Comparison of ENCODE assay signal across 24 cellular contexts in the genomic region with DNA sequence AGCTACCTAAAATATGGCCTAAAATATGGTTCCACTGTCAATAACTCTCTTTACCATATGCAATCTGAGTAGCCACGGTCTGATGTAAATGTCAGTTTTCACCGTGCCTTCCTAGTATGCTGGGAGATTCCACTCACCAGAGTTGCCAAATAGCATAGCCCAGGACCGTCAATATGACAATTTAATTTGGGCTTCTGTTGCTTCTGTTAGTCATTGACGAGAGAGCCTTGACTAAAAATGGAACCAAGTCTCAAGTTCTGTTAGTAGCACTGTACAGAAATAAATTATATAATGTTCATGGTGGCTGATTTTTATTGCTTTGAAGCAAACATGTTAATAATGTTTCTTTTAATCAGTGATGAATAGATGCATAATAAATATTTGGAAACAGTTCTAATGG.
DNase-seq lines count a peak whose midpoint lies in the region; ATAC-seq and TF ChIP-seq lines count a peak whose summit lies in the region.
"Had no signal": no experiment of that assay in that cellular context is flagged by ENCODE, and none has a peak within 500 bp of the region (broad histone marks: within the 10 kb centered on the region; RNA-seq: fewer than 3 reads in every experiment).

No MANE protein-coding gene starts in this region.

- H3K27me3 Mint-ChIP-seq in activated T-helper 1 cell treated with anti-CD3 and anti-CD28 coated beads, Interleukin-12 subunit alpha, Interleukin-12 subunit beta, Interleukin-2, Interleukin-4 antibody, amounts not matched to agents 30 ng/mL and 10 ng/mL and 1 ng/mL, durations not matched to agents 14 hours and 24 hours and 36 hours (ENCODE audit: insufficient read depth), result peaks cover 2% of the 10 kb centered on the region
- H3K27me3 Mint-ChIP-seq in natural killer cell treated with Interleukin-12 subunit alpha and Interleukin-12 subunit beta and Interleukin-15 and Interleukin-18, amount 100 ng/mL, for 72 hours, result no peaks in the 10 kb centered on the region
- peaks cover 11% of the 10 kb centered on the region for H3K27me3 Mint-ChIP-seq in type B pancreatic cell
- H3K27me3 Mint-ChIP-seq: activated CD8-positive, alpha-beta memory T cell treated with anti-CD3 and anti-CD28 coated beads, Interleukin-2, amount 10 ng/mL, durations not matched to agents 7 days and 5 days; memory B cell had no signal

- dilution Hi-C loops in IMR-90 (cut with HindIII; ENCODE audit: low sequenced_read_pairs, unreplicated experiment), result no loop called here

- CTCF ChIA-PET in IMR-90 (lab: Yijun Ruan, JAX), result no interaction called here

- H2BK120ac ChIP-seq in IMR-90 (ENCODE audit: low read depth, low read length), result peak overlapping the region; percentile 80

- H3K56ac ChIP-seq in IMR-90 (ENCODE audit: extremely low read depth, insufficient read depth, low read length), result no peak overlapping the region

- no peak overlapping the region for H2AK9ac ChIP-seq in IMR-90 (replicated peaks; ENCODE audit: low read depth, low read length, poor library complexity)

- DNase-seq in Daoy (ENCODE audit: low read depth) (peak; percentile 11), IMR-90 (no peak), type B pancreatic cell (ENCODE audit: extremely low spot score, unreplicated experiment) (no peak), iPS-NIHi7 (ENCODE audit: extremely low spot score) (no peak)
- no peak for DNase-seq in activated T-helper 1 cell treated with anti-CD3 and anti-CD28 coated beads, Interleukin-12 subunit alpha, Interleukin-12 subunit beta, Interleukin-2, Interleukin-4 antibody, amounts not matched to agents 30 ng/mL and 10 ng/mL and 1 ng/mL, durations not matched to agents 14 hours and 24 hours and 36 hours (ENCODE audit: low spot score)
- DNase-seq in natural killer cell treated with Interleukin-12 subunit alpha and Interleukin-12 subunit beta and Interleukin-15 and Interleukin-18, amount 100 ng/mL, for 72 hours (ENCODE audit: low spot score), result no peak
- DNase-seq in activated CD4-positive, CD25-positive, alpha-beta regulatory T cell (lab: John Stamatoyannopoulos, UW), result no peak
- no peak for DNase-seq in stimulated activated CD4-positive, alpha-beta T cell treated with anti-CD3 and anti-CD28 coated beads, Interleukin-4, amount 100 ng/mL, for 24 hours
- DNase-seq: activated CD8-positive, alpha-beta memory T cell treated with anti-CD3 and anti-CD28 coated beads, Interleukin-2, amount 10 ng/mL, durations not matched to agents 7 days and 5 days; activated gamma-delta T cell treated with Interleukin-2 at 50 U/mL for 16 hours; anterior cingulate cortex; DMS153; effector memory CD8-positive, alpha-beta T cell; kidney; naive thymus-derived CD8-positive, alpha-beta T cell; NCI-H1694; Right ventricle myocardium superior; spleen; tibial artery had no signal

- POLR2A ChIA-PET in IMR-90 (lab: Charles Lee; ENCODE audit: unreplicated experiment), result no interaction called here

- no peak overlapping the region for H3K27ac ChIP-seq in IMR-90 (ENCODE audit: insufficient read depth, low read length)
- H3K27ac ChIP-seq: C4-2B, hepatocyte, prostate gland, spleen, tibial artery had no signal

- peak overlapping the region; percentile 85; the same call in 2 of the 3 replicates for H2BK15ac ChIP-seq in IMR-90 (ENCODE audit: low read depth, low read length)

- H3K27me3 ChIP-seq in IMR-90 (ENCODE audit: control insufficient read depth, insufficient read depth, low read length), result no peaks in the 10 kb centered on the region
- H3K27me3 ChIP-seq: hepatocyte, spleen, tibial artery had no signal

- no peak for TF ChIP-seq POLR2A in IMR-90 (IDR thresholded peaks at IDR 0.05; ENCODE audit: low read depth, low read length)

- peak overlapping the region; percentile 75; the same call in 1 of the 2 replicates for H3K18ac ChIP-seq in IMR-90 (ENCODE audit: low read depth, low read length)

- no peak overlapping the region for H3K4me3 Mint-ChIP-seq in activated T-helper 1 cell treated with anti-CD3 and anti-CD28 coated beads, Interleukin-12 subunit alpha, Interleukin-12 subunit beta, Interleukin-2, Interleukin-4 antibody, amounts not matched to agents 30 ng/mL and 10 ng/mL and 1 ng/mL, durations not matched to agents 14 hours and 24 hours and 36 hours
- H3K4me3 Mint-ChIP-seq in natural killer cell treated with Interleukin-12 subunit alpha and Interleukin-12 subunit beta and Interleukin-15 and Interleukin-18, amount 100 ng/mL, for 72 hours, result peak overlapping the region; percentile 68
- H3K4me3 Mint-ChIP-seq in type B pancreatic cell, result no peak overlapping the region
- H3K4me3 Mint-ChIP-seq: activated CD8-positive, alpha-beta memory T cell treated with anti-CD3 and anti-CD28 coated beads, Interleukin-2, amount 10 ng/mL, durations not matched to agents 7 days and 5 days; effector memory CD8-positive, alpha-beta T cell; memory B cell; WTC11 had no signal

- H2AFZ ChIP-seq in IMR-90 (replicated peaks; ENCODE audit: low read length, poor library complexity), result no peak overlapping the region
- H2AFZ ChIP-seq: hepatocyte had no signal

- peak overlapping the region; percentile 67 for H3K27ac Mint-ChIP-seq in activated T-helper 1 cell treated with anti-CD3 and anti-CD28 coated beads, Interleukin-12 subunit alpha, Interleukin-12 subunit beta, Interleukin-2, Interleukin-4 antibody, amounts not matched to agents 30 ng/mL and 10 ng/mL and 1 ng/mL, durations not matched to agents 14 hours and 24 hours and 36 hours
- peak overlapping the region; percentile 61 to 76 for H3K27ac Mint-ChIP-seq in natural killer cell treated with Interleukin-12 subunit alpha and Interleukin-12 subunit beta and Interleukin-15 and Interleukin-18, amount 100 ng/mL, for 72 hours
- no peak overlapping the region for H3K27ac Mint-ChIP-seq in type B pancreatic cell
- H3K27ac Mint-ChIP-seq: activated CD8-positive, alpha-beta memory T cell treated with anti-CD3 and anti-CD28 coated beads, Interleukin-2, amount 10 ng/mL, durations not matched to agents 7 days and 5 days; effector memory CD8-positive, alpha-beta T cell; memory B cell; naive thymus-derived CD8-positive, alpha-beta T cell; WTC11 had no signal

- peak overlapping the region; percentile 74; the same call in 1 of the 2 replicates for H3K23ac ChIP-seq in IMR-90 (ENCODE audit: low read depth, low read length)

- no peaks in the 10 kb centered on the region for H3K4me1 Mint-ChIP-seq in activated T-helper 1 cell treated with anti-CD3 and anti-CD28 coated beads, Interleukin-12 subunit alpha, Interleukin-12 subunit beta, Interleukin-2, Interleukin-4 antibody, amounts not matched to agents 30 ng/mL and 10 ng/mL and 1 ng/mL, durations not matched to agents 14 hours and 24 hours and 36 hours (ENCODE audit: low read depth)
- peaks cover 18 to 23% of the 10 kb centered on the region in 2 donors for H3K4me1 Mint-ChIP-seq in natural killer cell treated with Interleukin-12 subunit alpha and Interleukin-12 subunit beta and Interleukin-15 and Interleukin-18, amount 100 ng/mL, for 72 hours (ENCODE audit: low read depth in 2 of 2)
- H3K4me1 Mint-ChIP-seq in type B pancreatic cell (ENCODE audit: unreplicated experiment), result no peaks in the 10 kb centered on the region

- peak overlapping the region; percentile 59 for H2BK5ac ChIP-seq in IMR-90 (ENCODE audit: low read depth, low read length, poor library complexity, severe bottlenecking)

- no peaks in the 10 kb centered on the region for H3K79me1 ChIP-seq in IMR-90 (ENCODE audit: low read depth in 1 of 2, low read length in 2 of 2)

- H3K4me3 ChIP-seq in IMR-90 (ENCODE audit: insufficient read depth, low read depth, low read length), result no peak overlapping the region
- H3K4me3 ChIP-seq: hepatocyte, prostate gland, spleen, tibial artery had no signal

- no peak overlapping the region; the same call in 1 of the 2 replicates for H4K5ac ChIP-seq in IMR-90 (ENCODE audit: low read depth, low read length)

- TF ChIP-seq CTCF in IMR-90 (conservative IDR thresholded peaks at IDR 0.05; ENCODE audit: low read depth, low read length), result no peak
- TF ChIP-seq CTCF in type B pancreatic cell (conservative IDR thresholded peaks at IDR 0.05), result no peak

- in situ Hi-C loops in IMR-90 (cut with MboI; ENCODE audit: low sequenced_read_pairs), result no loop called here

- H3K9me3 ChIP-seq in IMR-90 (ENCODE audit: control insufficient read depth, insufficient read depth, low read length), result no peaks in the 10 kb centered on the region
- H3K9me3 ChIP-seq: prostate gland, spleen, tibial artery had no signal

- H3K9me1 ChIP-seq in IMR-90 (ENCODE audit: insufficient read depth, low read length), result no peaks in the 10 kb centered on the region; the same call in 1 of the 2 replicates

- H3K4me2 ChIP-seq in IMR-90 (ENCODE audit: low read depth, low read length), result no peak overlapping the region
- H3K4me2 ChIP-seq: hepatocyte had no signal

- H2AK5ac ChIP-seq in IMR-90 (ENCODE audit: low read depth, low read length), result peak overlapping the region; percentile 68

- peak overlapping the region; percentile 14 to 50; a peak in 2 of 4 replicates for H4K8ac ChIP-seq in IMR-90 (ENCODE audit: low read depth in 2 of 2, low read length in 2 of 2)

- peak overlapping the region; percentile 83 for H3K4ac ChIP-seq in IMR-90 (ENCODE audit: low read depth, low read length)

- no peak for TF ChIP-seq RAD21 in IMR-90 (IDR thresholded peaks at IDR 0.05; ENCODE audit: low read length)

- H3K4me1 ChIP-seq in IMR-90 (ENCODE audit: control insufficient read depth, insufficient read depth, low read length), result no peaks in the 10 kb centered on the region; the same call in 1 of the 2 replicates
- H3K4me1 ChIP-seq: prostate gland had no signal

- no peak for ATAC-seq in IMR-90 (ENCODE audit: low read depth)
- ATAC-seq in natural killer cell treated with Interleukin-12 subunit alpha and Interleukin-12 subunit beta and Interleukin-15 and Interleukin-18, amount 100 ng/mL, for 72 hours, result peak; percentile 78 to 88
- ATAC-seq: effector memory CD8-positive, alpha-beta T cell; naive thymus-derived CD8-positive, alpha-beta T cell; WTC11 had no signal

- H3K14ac ChIP-seq in IMR-90 (replicated peaks; ENCODE audit: low read depth, low read length), result no peak overlapping the region

- intact Hi-C loops in IMR-90 (cut with micrococcal nuclease), result no loop called here
- intact Hi-C loops in activated T-helper 1 cell treated with anti-CD3 and anti-CD28 coated beads, Interleukin-12 subunit alpha, Interleukin-12 subunit beta, Interleukin-2, Interleukin-4 antibody, amounts not matched to agents 30 ng/mL and 10 ng/mL and 1 ng/mL, durations not matched to agents 14 hours and 24 hours and 36 hours (cut with micrococcal nuclease), result loop anchor here (2.0 kb wide), 1 partner anchor 118 kb away; no protein-coding TSS in a partner anchor

- H4K20me1 ChIP-seq in IMR-90 (ENCODE audit: insufficient read depth, low read length), result no peaks in the 10 kb centered on the region

- no peaks in the 10 kb centered on the region for H3K36me3 ChIP-seq in IMR-90 (ENCODE audit: control insufficient read depth, insufficient read depth, low read length)
- H3K36me3 ChIP-seq: prostate gland, spleen, tibial artery had no signal

- no CpG with 5 or more reads among the region's 4 CpGs for WGBS in IMR-90 (ENCODE audit: extremely low coverage in 2 of 2, insufficient read length in 1 of 2), 2 experiments

- H3K9ac ChIP-seq in IMR-90 (ENCODE audit: low read depth, low read length), result no peak overlapping the region

- no TSS peak for BruUV-seq in IMR-90 (replicated peaks; lab: Mats Ljungman, UMichigan)

- peak overlapping the region; percentile 85; the same call in 1 of the 2 replicates for H2BK20ac ChIP-seq in IMR-90 (ENCODE audit: low read depth, low read length)

- H3K9me3 Mint-ChIP-seq in activated T-helper 1 cell treated with anti-CD3 and anti-CD28 coated beads, Interleukin-12 subunit alpha, Interleukin-12 subunit beta, Interleukin-2, Interleukin-4 antibody, amounts not matched to agents 30 ng/mL and 10 ng/mL and 1 ng/mL, durations not matched to agents 14 hours and 24 hours and 36 hours, result no peaks in the 10 kb centered on the region
- peaks cover 4% of the 10 kb centered on the region for H3K9me3 Mint-ChIP-seq in natural killer cell treated with Interleukin-12 subunit alpha and Interleukin-12 subunit beta and Interleukin-15 and Interleukin-18, amount 100 ng/mL, for 72 hours
- H3K9me3 Mint-ChIP-seq in type B pancreatic cell, result peaks cover 4% of the 10 kb centered on the region
- H3K9me3 Mint-ChIP-seq: effector memory CD8-positive, alpha-beta T cell had no signal

- no peaks in the 10 kb centered on the region for H3K36me3 Mint-ChIP-seq in activated T-helper 1 cell treated with anti-CD3 and anti-CD28 coated beads, Interleukin-12 subunit alpha, Interleukin-12 subunit beta, Interleukin-2, Interleukin-4 antibody, amounts not matched to agents 30 ng/mL and 10 ng/mL and 1 ng/mL, durations not matched to agents 14 hours and 24 hours and 36 hours (ENCODE audit: low read depth)
- H3K36me3 Mint-ChIP-seq in natural killer cell treated with Interleukin-12 subunit alpha and Interleukin-12 subunit beta and Interleukin-15 and Interleukin-18, amount 100 ng/mL, for 72 hours, result peaks cover 4% of the 10 kb centered on the region
- H3K36me3 Mint-ChIP-seq in type B pancreatic cell, result no peaks in the 10 kb centered on the region
- H3K36me3 Mint-ChIP-seq: activated CD8-positive, alpha-beta memory T cell treated with anti-CD3 and anti-CD28 coated beads, Interleukin-2, amount 10 ng/mL, durations not matched to agents 7 days and 5 days; memory B cell; naive thymus-derived CD8-positive, alpha-beta T cell; WTC11 had no signal

- H4K91ac ChIP-seq in IMR-90 (ENCODE audit: insufficient read depth, low read depth, low read length), result peak overlapping the region; percentile 83
